8 cellular contexts compared by ENCODE assay signal in the genomic region with DNA sequence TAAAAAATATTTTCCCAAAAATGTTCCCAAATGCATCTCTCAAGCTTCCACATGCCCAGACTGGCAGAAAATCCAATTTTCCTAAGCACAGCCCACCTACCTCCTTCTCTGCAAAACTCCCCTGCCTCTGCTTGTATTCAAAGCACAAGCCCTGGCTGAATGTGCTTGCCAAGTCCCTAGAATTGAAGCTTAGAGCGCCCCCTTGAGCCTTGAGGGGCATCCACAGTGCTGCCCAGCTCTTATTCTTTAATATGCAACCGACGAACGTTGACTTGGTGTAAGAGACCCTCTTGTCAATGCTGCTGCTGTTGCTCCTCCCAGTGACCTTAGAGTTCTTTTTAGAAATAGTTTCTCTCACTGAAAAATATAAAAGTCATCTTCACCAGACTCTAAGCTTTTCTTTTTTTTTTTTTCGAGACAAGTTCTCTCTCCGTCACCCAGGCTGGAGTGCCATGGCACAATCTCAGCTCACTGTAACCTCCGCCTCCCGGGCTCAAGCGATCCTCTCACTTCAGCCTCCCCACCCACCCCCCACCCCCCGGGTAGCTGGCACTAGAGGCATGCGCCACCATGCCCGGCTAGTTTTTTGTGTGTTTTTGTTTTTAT.
DNase-seq lines count a peak whose midpoint lies in the region; ATAC-seq and TF ChIP-seq lines count a peak whose summit lies in the region.

No MANE protein-coding gene starts in this region.

- peaks cover 11% of the 10 kb centered on the region; the same call in 2 of the 3 replicates for H3K9me3 Mint-ChIP-seq in GM23338

- H3K4me1 ChIP-seq in GM23338 (ENCODE audit: insufficient read depth) (no peaks in the 10 kb centered on the region), breast epithelium (no peaks in the 10 kb centered on the region)

- H3K27ac ChIP-seq in GM23338 (ENCODE audit: low read depth) (no peak overlapping the region), breast epithelium (no peak overlapping the region)

- no peaks in the 10 kb centered on the region; the same call in 2 of the 3 replicates for H3K4me1 Mint-ChIP-seq in GM23338

- no peaks in the 10 kb centered on the region for H3K36me3 Mint-ChIP-seq in GM23338 (ENCODE audit: low read depth)

- peak; percentile 94 to 97 for TF ChIP-seq CTCF in GM23338 (conservative IDR thresholded peaks at IDR 0.05; ENCODE audit: low read depth in 2 of 2)
- TF ChIP-seq CTCF in WI38 (IDR thresholded peaks at IDR 0.05; ENCODE audit: low read depth, low read length) = peak; percentile 78
- peak in 2 of 3 donors; percentile 60 to 68 for TF ChIP-seq CTCF in breast epithelium (IDR thresholded peaks at IDR 0.05)

- intact Hi-C loops in breast epithelium (cut with DNase I; ENCODE audit: low total_unique reads) = no loop called here

- peak; percentile 99 for ATAC-seq in GM23338
- no peak for ATAC-seq in HG02623 (IDR thresholded peaks at IDR 0.05; ENCODE audit: unreplicated experiment)

- peaks cover 6% of the 10 kb centered on the region for H3K27me3 Mint-ChIP-seq in GM23338 (ENCODE audit: insufficient read depth, low read depth, poor library complexity)

- no peaks in the 10 kb centered on the region for H4K20me1 ChIP-seq in GM23338 (replicated peaks; ENCODE audit: insufficient read depth)

- no peak overlapping the region for H3K27ac Mint-ChIP-seq in GM23338

- H3K27me3 ChIP-seq in GM23338 (ENCODE audit: insufficient read depth) = no peaks in the 10 kb centered on the region
- no peaks in the 10 kb centered on the region for H3K27me3 ChIP-seq in breast epithelium

- peak; percentile 77 to 85 for DNase-seq in AML-193 (lab: John Stamatoyannopoulos, UW)
- DNase-seq in GM23338 (ENCODE audit: low spot score) = peak; percentile 95
- DNase-seq in NCI-H2171 treated with DMSO at 0.1 percent for 48 hours (lab: John Stamatoyannopoulos, UW) = peak; percentile 64
- DNase-seq in breast epithelium (ENCODE audit: low spot score in 2 of 2) = peak; percentile 35 to 54
- peak; percentile 84 for DNase-seq in iris pigment epithelial cell (ENCODE audit: low read depth)
- DNase-seq in stimulated activated CD4-positive, alpha-beta T cell treated with anti-CD3 and anti-CD28 coated beads, Interleukin-15, amount 100 ng/mL, for 48 hours (ENCODE audit: low read depth in 2 of 2) = peak; percentile 62 to 73

- no peak overlapping the region for H2AFZ ChIP-seq in GM23338

- H3K9me3 ChIP-seq in breast epithelium = no peaks in the 10 kb centered on the region

- H3K4me3 Mint-ChIP-seq in GM23338 = no peak overlapping the region

- H3K36me3 ChIP-seq in GM23338 (ENCODE audit: insufficient read depth) = no peaks in the 10 kb centered on the region
- H3K36me3 ChIP-seq in breast epithelium = no peaks in the 10 kb centered on the region

- no peaks in the 10 kb centered on the region for H3K9me2 ChIP-seq in GM23338 (ENCODE audit: insufficient read depth)

- H3K4me3 ChIP-seq in GM23338 (no peak overlapping the region), WI38 (ENCODE audit: low read depth, low read length) (no peak overlapping the region), breast epithelium (no peak overlapping the region)

- H3K4me2 ChIP-seq in GM23338 = no peak overlapping the region

- no peaks in the 10 kb centered on the region for H3F3A ChIP-seq in GM23338 (replicated peaks; ENCODE audit: low read depth)

- no peaks in the 10 kb centered on the region for H3K79me2 ChIP-seq in GM23338 (replicated peaks; ENCODE audit: insufficient read depth)

- no peak for TF ChIP-seq POLR2A in breast epithelium (IDR thresholded peaks at IDR 0.05)

TF ChIP-seq in GM23338, 12 proteins besides CTCF, POLR2A, EP300 and RAD21 (continues in another document):
- TF ChIP-seq NANOG (IDR thresholded peaks at IDR 0.05; ENCODE audit: borderline replicate concordance) = no peak
- TF ChIP-seq EZH2 (IDR thresholded peaks at IDR 0.05; ENCODE audit: low read depth, unreplicated experiment) = no peak
- TF ChIP-seq EZH2phosphoT487 (IDR thresholded peaks at IDR 0.05; ENCODE audit: unreplicated experiment) = no peak
- TF ChIP-seq POLR2AphosphoS5 (IDR thresholded peaks at IDR 0.05; ENCODE audit: low read depth) = no peak
- TF ChIP-seq, protein P1, sequence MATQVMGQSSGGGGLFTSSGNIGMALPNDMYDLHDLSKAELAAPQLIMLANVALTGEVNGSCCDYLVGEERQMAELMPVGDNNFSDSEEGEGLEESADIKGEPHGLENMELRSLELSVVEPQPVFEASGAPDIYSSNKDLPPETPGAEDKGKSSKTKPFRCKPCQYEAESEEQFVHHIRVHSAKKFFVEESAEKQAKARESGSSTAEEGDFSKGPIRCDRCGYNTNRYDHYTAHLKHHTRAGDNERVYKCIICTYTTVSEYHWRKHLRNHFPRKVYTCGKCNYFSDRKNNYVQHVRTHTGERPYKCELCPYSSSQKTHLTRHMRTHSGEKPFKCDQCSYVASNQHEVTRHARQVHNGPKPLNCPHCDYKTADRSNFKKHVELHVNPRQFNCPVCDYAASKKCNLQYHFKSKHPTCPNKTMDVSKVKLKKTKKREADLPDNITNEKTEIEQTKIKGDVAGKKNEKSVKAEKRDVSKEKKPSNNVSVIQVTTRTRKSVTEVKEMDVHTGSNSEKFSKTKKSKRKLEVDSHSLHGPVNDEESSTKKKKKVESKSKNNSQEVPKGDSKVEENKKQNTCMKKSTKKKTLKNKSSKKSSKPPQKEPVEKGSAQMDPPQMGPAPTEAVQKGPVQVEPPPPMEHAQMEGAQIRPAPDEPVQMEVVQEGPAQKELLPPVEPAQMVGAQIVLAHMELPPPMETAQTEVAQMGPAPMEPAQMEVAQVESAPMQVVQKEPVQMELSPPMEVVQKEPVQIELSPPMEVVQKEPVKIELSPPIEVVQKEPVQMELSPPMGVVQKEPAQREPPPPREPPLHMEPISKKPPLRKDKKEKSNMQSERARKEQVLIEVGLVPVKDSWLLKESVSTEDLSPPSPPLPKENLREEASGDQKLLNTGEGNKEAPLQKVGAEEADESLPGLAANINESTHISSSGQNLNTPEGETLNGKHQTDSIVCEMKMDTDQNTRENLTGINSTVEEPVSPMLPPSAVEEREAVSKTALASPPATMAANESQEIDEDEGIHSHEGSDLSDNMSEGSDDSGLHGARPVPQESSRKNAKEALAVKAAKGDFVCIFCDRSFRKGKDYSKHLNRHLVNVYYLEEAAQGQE (IDR thresholded peaks at IDR 0.05; ENCODE audit: unreplicated experiment) = no peak
- TF ChIP-seq, protein P2, sequence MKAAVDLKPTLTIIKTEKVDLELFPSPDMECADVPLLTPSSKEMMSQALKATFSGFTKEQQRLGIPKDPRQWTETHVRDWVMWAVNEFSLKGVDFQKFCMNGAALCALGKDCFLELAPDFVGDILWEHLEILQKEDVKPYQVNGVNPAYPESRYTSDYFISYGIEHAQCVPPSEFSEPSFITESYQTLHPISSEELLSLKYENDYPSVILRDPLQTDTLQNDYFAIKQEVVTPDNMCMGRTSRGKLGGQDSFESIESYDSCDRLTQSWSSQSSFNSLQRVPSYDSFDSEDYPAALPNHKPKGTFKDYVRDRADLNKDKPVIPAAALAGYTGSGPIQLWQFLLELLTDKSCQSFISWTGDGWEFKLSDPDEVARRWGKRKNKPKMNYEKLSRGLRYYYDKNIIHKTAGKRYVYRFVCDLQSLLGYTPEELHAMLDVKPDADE (IDR thresholded peaks at IDR 0.05) = no peak
- no peak for TF ChIP-seq STAT1 (IDR thresholded peaks at IDR 0.05; ENCODE audit: unreplicated experiment)
- no peak for TF ChIP-seq ZNF331 (CRISPR knock-in tag; IDR thresholded peaks at IDR 0.05; ENCODE audit: low read depth)

Comparison
In these comparisons a context has a peak if more than half of its experiments do, and no peak if none do; other contexts are left out.
1. DNase-seq: peak in every context shown above with its lines; median percentile 95 in GM23338; 84 in iris pigment epithelial cell; 81 in AML-193; 68 in stimulated activated CD4-positive, alpha-beta T cell treated with anti-CD3 and anti-CD28 coated beads, Interleukin-15, amount 100 ng/mL, for 48 hours; 64 in NCI-H2171 treated with DMSO at 0.1 percent for 48 hours; 44 in breast epithelium.